ENCODE assay signal across 28 cellular contexts in genomic region chr10:97669561-97669960, GRCh38. TPM values are rescaled to one million over a fixed set of nuclear protein-coding genes. Genes with fewer than 3 reads are reported as not detected.
A peak's percentile ranks its signal among the peaks of the same experiment; 100 is the strongest.
DNase-seq lines count a peak whose midpoint lies in the region; ATAC-seq, FAIRE-seq and TF ChIP-seq lines count a peak whose summit lies in the region.
"Had no signal": no experiment of that assay in that cellular context is flagged by ENCODE, and none has a peak within 500 bp of the region (broad histone marks: within the 10 kb centered on the region; RNA-seq: fewer than 3 reads in every experiment).

No MANE protein-coding gene starts in this region.

- FAIRE-seq in HepG2 (lab: Jason Lieb, UNC), result no peak
- FAIRE-seq: A204.1, D721Med, GM12891, GM18507, H54 had no signal

- H3K9me3 Mint-ChIP-seq in stimulated activated effector memory CD8-positive, alpha-beta T cell treated with anti-CD3 and anti-CD28 coated beads, Interleukin-12 subunit alpha, Interleukin-12 subunit beta, amount 100 ng/mL, for 72 hours, result no peaks in the 10 kb centered on the region
- H3K9me3 Mint-ChIP-seq: CD14-positive monocyte; CD4-positive, alpha-beta T cell; CD8-positive, alpha-beta memory T cell; HFFc6 had no signal

- intact Hi-C loops in HepG2 (cut with micrococcal nuclease; ENCODE audit: unreplicated experiment), result no loop called here
- intact Hi-C loops in right lobe of liver (cut with DNase I), result no loop called here

- no peak for TF ChIP-seq RAD21 in HepG2 (CRISPR knock-in tag; IDR thresholded peaks at IDR 0.05)

- POLR2A ChIA-PET in HepG2 (lab: Yijun Ruan, JAX), result interaction anchor here (1.3 kb wide), 1 partner anchor 29 kb away, joined by 4 read pairs; the partner anchor contains the start of gene PI4K2A

- TF ChIP-seq POLR2A in HepG2 (IDR thresholded peaks at IDR 0.05; ENCODE audit: insufficient read depth in 1 of 2, low read depth in 2 of 2, low read length in 2 of 2) (no peak), right lobe of liver (IDR thresholded peaks at IDR 0.05) (no peak)

- H3K79me2 ChIP-seq in HepG2 (ENCODE audit: insufficient read depth, low read length), result no peaks in the 10 kb centered on the region

- DNase-seq in HepG2 (ENCODE audit: low spot score) (no peak), right lobe of liver (no peak), amniotic epithelial cell (ENCODE audit: low read depth) (peak; percentile 54), fibroblast of mammary gland (ENCODE audit: low read depth) (peak; percentile 56), Kasumi-1 (lab: John Stamatoyannopoulos, UW) (no peak)
- DNase-seq in stimulated activated effector memory CD8-positive, alpha-beta T cell treated with anti-CD3 and anti-CD28 coated beads, Interleukin-12 subunit alpha, Interleukin-12 subunit beta, amount 100 ng/mL, for 72 hours (ENCODE audit: low spot score in 2 of 2), result no peak
- DNase-seq: ACHN; AML-193; BE2C; CD4-positive, alpha-beta T cell; CD8-positive, alpha-beta memory T cell; DMS 273 treated with DMSO at 0.1 percent for 48 hours; DMS79; EL; GDM1; GOT3; HFFc6 had no signal

- H3K36me3 Mint-ChIP-seq in stimulated activated effector memory CD8-positive, alpha-beta T cell treated with anti-CD3 and anti-CD28 coated beads, Interleukin-12 subunit alpha, Interleukin-12 subunit beta, amount 100 ng/mL, for 72 hours, result peaks cover 78% of the 10 kb centered on the region

- H3K4me1 Mint-ChIP-seq in stimulated activated effector memory CD8-positive, alpha-beta T cell treated with anti-CD3 and anti-CD28 coated beads, Interleukin-12 subunit alpha, Interleukin-12 subunit beta, amount 100 ng/mL, for 72 hours, result no peaks in the 10 kb centered on the region

- peak; percentile 15; the same call in 1 of the 3 replicates for ATAC-seq in HepG2
- no peak for ATAC-seq in right lobe of liver
- no peak for ATAC-seq in stimulated activated effector memory CD8-positive, alpha-beta T cell treated with anti-CD3 and anti-CD28 coated beads, Interleukin-12 subunit alpha, Interleukin-12 subunit beta, amount 100 ng/mL, for 72 hours
- ATAC-seq in HG03571 (IDR thresholded peaks at IDR 0.05; ENCODE audit: unreplicated experiment), result no peak
- no peak for ATAC-seq in GM18867 (IDR thresholded peaks at IDR 0.05; ENCODE audit: unreplicated experiment)

- H4K20me1 ChIP-seq in HepG2 (ENCODE audit: insufficient read depth, low read length), result no peaks in the 10 kb centered on the region

- peak overlapping the region; percentile 5 for H3K27ac Mint-ChIP-seq in stimulated activated effector memory CD8-positive, alpha-beta T cell treated with anti-CD3 and anti-CD28 coated beads, Interleukin-12 subunit alpha, Interleukin-12 subunit beta, amount 100 ng/mL, for 72 hours
- H3K27ac Mint-ChIP-seq: CD4-positive, alpha-beta T cell; HFFc6 had no signal

- H3K36me3 ChIP-seq in HepG2 (replicated peaks in 1 of 2; ENCODE audit: control insufficient read depth in 1 of 2, insufficient read depth in 2 of 2, low read length in 2 of 2) (peaks cover 5 to 33% of the 10 kb centered on the region in 2 experiments), right lobe of liver (peaks cover 0 to 5% (median 2%) of the 10 kb centered on the region in 4 donors)

- H3K4me2 ChIP-seq in HepG2 (ENCODE audit: low read depth, low read length), result no peak overlapping the region
- H3K4me2 ChIP-seq: BLaER1 treated with 17β-estradiol and CSF1 and Interleukin-3, amounts not matched to agents 10 nM and 100 nM had no signal

- CTCF ChIA-PET in HepG2 (lab: Yijun Ruan, JAX; ENCODE audit: low intra/inter-chr PET ratio, low total read pairs), result no interaction called here

- in situ Hi-C loops in HepG2 (cut with HindIII; ENCODE audit: extremely low pct_ligation_motif_present, low pct_unique_long_range_greater_than_20kb), result no loop called here

- BruUV-seq in HepG2 (replicated peaks; lab: Mats Ljungman, UMichigan), result no TSS peak

- H3K4me3 Mint-ChIP-seq in stimulated activated effector memory CD8-positive, alpha-beta T cell treated with anti-CD3 and anti-CD28 coated beads, Interleukin-12 subunit alpha, Interleukin-12 subunit beta, amount 100 ng/mL, for 72 hours, result no peak overlapping the region
- H3K4me3 Mint-ChIP-seq: CD14-positive monocyte; CD4-positive, alpha-beta T cell; CD8-positive, alpha-beta memory T cell; HFFc6 had no signal

- H3K4me3 ChIP-seq in HepG2 (replicated peaks in 1 of 3; ENCODE audit: insufficient read depth in 1 of 3, low read depth in 2 of 3, low read length in 3 of 3), result no peak overlapping the region
- no peak overlapping the region for H3K4me3 ChIP-seq in right lobe of liver
- no peak overlapping the region for H3K4me3 ChIP-seq in fibroblast of mammary gland (ENCODE audit: control insufficient read depth, low read depth, low read length)
- H3K4me3 ChIP-seq: BLaER1 treated with 17β-estradiol and CSF1 and Interleukin-3, amounts not matched to agents 10 nM and 100 nM; HAP-1 had no signal

- no peaks in the 10 kb centered on the region for H3K9me3 ChIP-seq in HepG2 (ENCODE audit: low read length)
- H3K9me3 ChIP-seq in right lobe of liver, result no peaks in the 10 kb centered on the region
- H3K9me3 ChIP-seq: BE2C; BLaER1 treated with 17β-estradiol and CSF1 and Interleukin-3, amounts not matched to agents 10 nM and 100 nM; HAP-1 had no signal

- H2AFZ ChIP-seq in HepG2 (ENCODE audit: low read length), result no peak overlapping the region

- H3K27me3 ChIP-seq in HepG2 (ENCODE audit: control insufficient read depth in 1 of 2, insufficient read depth in 2 of 2, low read length in 2 of 2) (no peaks in the 10 kb centered on the region), right lobe of liver (no peaks in the 10 kb centered on the region)
- H3K27me3 ChIP-seq: BE2C; BLaER1 treated with 17β-estradiol and CSF1 and Interleukin-3, amounts not matched to agents 10 nM and 100 nM had no signal

- H3K27ac ChIP-seq in HepG2 (ENCODE audit: extremely low read length, insufficient read depth, low read length) (no peak overlapping the region), right lobe of liver (no peak overlapping the region)
- H3K27ac ChIP-seq: 22Rv1; BLaER1 treated with 17β-estradiol and CSF1 and Interleukin-3, amounts not matched to agents 10 nM and 100 nM had no signal

- H3K4me1 ChIP-seq in HepG2 (ENCODE audit: insufficient read depth, low read length), result peaks cover 18% of the 10 kb centered on the region
- peaks cover 0 to 24% (median 2%) of the 10 kb centered on the region in 4 donors for H3K4me1 ChIP-seq in right lobe of liver
- H3K4me1 ChIP-seq: HAP-1 had no signal

- no peak for TF ChIP-seq CTCF in HepG2 (CRISPR knock-in tag; IDR thresholded peaks at IDR 0.05)
- TF ChIP-seq CTCF in right lobe of liver (IDR thresholded peaks at IDR 0.05), result no peak
- no peak for TF ChIP-seq CTCF in fibroblast of mammary gland (conservative IDR thresholded peaks at IDR 0.05; ENCODE audit: control insufficient read depth, insufficient read depth, low read depth, low read length)

- WGBS in HepG2 (ENCODE audit: low lambda C conversion rate), result 68% methylated on average over 1 of the region's 1 CpG
- WGBS in right lobe of liver (ENCODE audit: insufficient coverage, low coverage, low lambda C conversion rate, missing lambda C conversion rate), result 60% methylated on average over 1 of the region's 1 CpG

- H3K9ac ChIP-seq in HepG2 (ENCODE audit: insufficient read depth, low read depth, low read length), result no peak overlapping the region
- H3K9ac ChIP-seq: BLaER1 treated with 17β-estradiol and CSF1 and Interleukin-3, amounts not matched to agents 10 nM and 100 nM had no signal

- TF ChIP-seq EP300 in HepG2 (IDR thresholded peaks at IDR 0.05; ENCODE audit: low read depth in 2 of 2, low read length in 2 of 2) (no peak), HepG2 (CRISPR knock-in tag; IDR thresholded peaks at IDR 0.05; ENCODE audit: borderline replicate concordance) (no peak)

RNA-seq across cellular contexts. Expression of gene AVPI1, which starts 17.5 kb away (rescaled TPM):
- total RNA-seq in HepG2 (2016; rRNA removed; fragmentation: Illumina TruSeq; extraction: Trizol), result 39.8 and 47.6 TPM in 2 replicates
- total RNA-seq in HepG2 (2016; cell fraction: cytosol; rRNA removed; fragmentation: Illumina TruSeq; extraction: Trizol; ENCODE audit: low read depth), result 17.3 and 23.9 TPM in 2 replicates
- total RNA-seq in HepG2 (2016; cell fraction: insoluble cytoplasmic fraction; rRNA removed; fragmentation: Illumina TruSeq; extraction: Trizol), result 40.9 and 48.9 TPM in 2 replicates
- total RNA-seq in HepG2 (2016; cell fraction: membrane; rRNA removed; fragmentation: Illumina TruSeq; extraction: Trizol), result 32.7 and 40.7 TPM in 2 replicates
- total RNA-seq in HepG2 (2016; cell fraction: nucleus; rRNA removed; fragmentation: Illumina TruSeq; extraction: Trizol), result 19.1 and 24.2 TPM in 2 replicates
- 60.6 and 61.2 TPM in 2 replicates for polyA plus RNA-seq in HepG2 (2011; rRNA removed)
- polyA plus RNA-seq in HepG2 (2011; cell fraction: cytosol; rRNA removed), result 46.9 and 72.0 TPM in 2 replicates
- 30.9 and 32.2 TPM in 2 replicates for polyA plus RNA-seq in HepG2 (2011; cell fraction: nucleus; rRNA removed)
- polyA plus RNA-seq in HepG2 (2012), result 17.8 and 27.6 TPM in 2 replicates
- 15.1 and 21.8 TPM in 2 replicates for polyA plus RNA-seq in HepG2 (2016; cell fraction: cytosol; fragmentation: Illumina TruSeq; extraction: Trizol; ENCODE audit: low read depth)
- 52.4 and 52.8 TPM in 2 replicates for polyA plus RNA-seq in HepG2 (2016; cell fraction: insoluble cytoplasmic fraction; fragmentation: Illumina TruSeq; extraction: Trizol; ENCODE audit: low read depth)
- polyA plus RNA-seq in HepG2 (2016; cell fraction: membrane; fragmentation: Illumina TruSeq; extraction: Trizol; ENCODE audit: low read depth), result 23.9 and 32.8 TPM in 2 replicates
- polyA plus RNA-seq in HepG2 (2016; cell fraction: nucleus; fragmentation: Illumina TruSeq; extraction: Trizol; ENCODE audit: insufficient read depth, low read depth), result 25.4 and 28.6 TPM in 2 replicates
- 68.6 and 143 TPM in 2 replicates for polyA minus RNA-seq in HepG2 (2011; rRNA and poly(A)+ RNA removed; ENCODE audit: low replicate concordance)
- polyA minus RNA-seq in HepG2 (2011; cell fraction: cytosol; rRNA and poly(A)+ RNA removed), result 32.1 and 32.4 TPM in 2 replicates
- 21.8 and 28.6 TPM in 2 replicates for polyA minus RNA-seq in HepG2 (2011; cell fraction: nucleus; rRNA and poly(A)+ RNA removed)
- 10 to 100 TPM; 10.3 to 27.0 (median 20.2) TPM for total RNA-seq in right lobe of liver

RNA-seq across cellular contexts. Expression of gene PI4K2A, which starts 29.1 kb away (rescaled TPM):
- total RNA-seq in HepG2 (2016; rRNA removed; fragmentation: Illumina TruSeq; extraction: Trizol) (14.3 and 16.6 TPM in 2 replicates), right lobe of liver (10 to 100 TPM in 3 of 6 experiments, 1 to 10 TPM in 3; 6.2 to 18.1 (median 11.4) TPM)
- total RNA-seq in HepG2 (2016; cell fraction: cytosol; rRNA removed; fragmentation: Illumina TruSeq; extraction: Trizol; ENCODE audit: low read depth), result 1.1 and 1.5 TPM in 2 replicates
- total RNA-seq in HepG2 (2016; cell fraction: insoluble cytoplasmic fraction; rRNA removed; fragmentation: Illumina TruSeq; extraction: Trizol), result 14.4 and 15.3 TPM in 2 replicates
- total RNA-seq in HepG2 (2016; cell fraction: membrane; rRNA removed; fragmentation: Illumina TruSeq; extraction: Trizol), result 5.3 and 5.4 TPM in 2 replicates
- total RNA-seq in HepG2 (2016; cell fraction: nucleus; rRNA removed; fragmentation: Illumina TruSeq; extraction: Trizol), result 7.8 and 8.3 TPM in 2 replicates
- 10.9 and 12.3 TPM in 2 replicates for polyA plus RNA-seq in HepG2 (2011; rRNA removed)
- 11.1 and 12.6 TPM in 2 replicates for polyA plus RNA-seq in HepG2 (2011; cell fraction: cytosol; rRNA removed)
- 7.2 and 8.1 TPM in 2 replicates for polyA plus RNA-seq in HepG2 (2011; cell fraction: nucleus; rRNA removed)
- polyA plus RNA-seq in HepG2 (2012), result 8.1 and 9.8 TPM in 2 replicates
- polyA plus RNA-seq in HepG2 (2016; cell fraction: cytosol; fragmentation: Illumina TruSeq; extraction: Trizol; ENCODE audit: low read depth), result 1.2 and 1.5 TPM in 2 replicates
- polyA plus RNA-seq in HepG2 (2016; cell fraction: insoluble cytoplasmic fraction; fragmentation: Illumina TruSeq; extraction: Trizol; ENCODE audit: low read depth), result 16.4 and 17.1 TPM in 2 replicates
- 3.5 and 4.3 TPM in 2 replicates for polyA plus RNA-seq in HepG2 (2016; cell fraction: membrane; fragmentation: Illumina TruSeq; extraction: Trizol; ENCODE audit: low read depth)
- 11.0 and 12.8 TPM in 2 replicates for polyA plus RNA-seq in HepG2 (2016; cell fraction: nucleus; fragmentation: Illumina TruSeq; extraction: Trizol; ENCODE audit: insufficient read depth, low read depth)
- polyA minus RNA-seq in HepG2 (2011; rRNA and poly(A)+ RNA removed; ENCODE audit: low replicate concordance), result 14.5 and 22.6 TPM in 2 replicates
- polyA minus RNA-seq in HepG2 (2011; cell fraction: cytosol; rRNA and poly(A)+ RNA removed), result 5.7 and 6.0 TPM in 2 replicates
- polyA minus RNA-seq in HepG2 (2011; cell fraction: nucleus; rRNA and poly(A)+ RNA removed), result 5.5 and 5.7 TPM in 2 replicates

RNA-seq across cellular contexts. Expression of gene MORN4, which starts 36.3 kb away (rescaled TPM):
- total RNA-seq in HepG2 (2016; rRNA removed; fragmentation: Illumina TruSeq; extraction: Trizol) (3.4 and 4.2 TPM in 2 replicates), right lobe of liver (1 to 10 TPM in 4 of 6 experiments, under 1 TPM in 2; 0.69 to 3.9 (median 1.6) TPM)
- 3.2 and 5.3 TPM in 2 replicates for total RNA-seq in HepG2 (2016; cell fraction: cytosol; rRNA removed; fragmentation: Illumina TruSeq; extraction: Trizol; ENCODE audit: low read depth)
- total RNA-seq in HepG2 (2016; cell fraction: insoluble cytoplasmic fraction; rRNA removed; fragmentation: Illumina TruSeq; extraction: Trizol), result 4.6 and 5.2 TPM in 2 replicates
- total RNA-seq in HepG2 (2016; cell fraction: membrane; rRNA removed; fragmentation: Illumina TruSeq; extraction: Trizol), result 6.1 and 6.3 TPM in 2 replicates
- total RNA-seq in HepG2 (2016; cell fraction: nucleus; rRNA removed; fragmentation: Illumina TruSeq; extraction: Trizol), result 1.6 and 3.0 TPM in 2 replicates
- polyA plus RNA-seq in HepG2 (2011; rRNA removed), result 9.1 and 10.8 TPM in 2 replicates
- polyA plus RNA-seq in HepG2 (2011; cell fraction: cytosol; rRNA removed), result 7.3 and 11.8 TPM in 2 replicates
- 4.4 and 5.7 TPM in 2 replicates for polyA plus RNA-seq in HepG2 (2011; cell fraction: nucleus; rRNA removed)
- polyA plus RNA-seq in HepG2 (2012), result 7.4 and 10.4 TPM in 2 replicates
- polyA plus RNA-seq in HepG2 (2016; cell fraction: cytosol; fragmentation: Illumina TruSeq; extraction: Trizol; ENCODE audit: low read depth), result 7.7 and 8.5 TPM in 2 replicates
- polyA plus RNA-seq in HepG2 (2016; cell fraction: insoluble cytoplasmic fraction; fragmentation: Illumina TruSeq; extraction: Trizol; ENCODE audit: low read depth), result 9.6 and 10.3 TPM in 2 replicates
- polyA plus RNA-seq in HepG2 (2016; cell fraction: membrane; fragmentation: Illumina TruSeq; extraction: Trizol; ENCODE audit: low read depth), result 9.0 and 9.4 TPM in 2 replicates
- polyA plus RNA-seq in HepG2 (2016; cell fraction: nucleus; fragmentation: Illumina TruSeq; extraction: Trizol; ENCODE audit: insufficient read depth, low read depth), result 7.8 and 8.8 TPM in 2 replicates
- polyA minus RNA-seq in HepG2 (2011; rRNA and poly(A)+ RNA removed; ENCODE audit: low replicate concordance), result 2.2 and 3.4 TPM in 2 replicates
- polyA minus RNA-seq in HepG2 (2011; cell fraction: cytosol; rRNA and poly(A)+ RNA removed), result 1.2 and 2.5 TPM in 2 replicates
- 2.9 and 3.7 TPM in 2 replicates for polyA minus RNA-seq in HepG2 (2011; cell fraction: nucleus; rRNA and poly(A)+ RNA removed)
- polyA plus RNA-seq: CD14-positive monocyte had no signal

RNA-seq across cellular contexts. Expression of gene MARVELD1, which starts 44.0 kb away (rescaled TPM):
- total RNA-seq in HepG2 (2016; rRNA removed; fragmentation: Illumina TruSeq; extraction: Trizol), result not detected in 2 replicates
- total RNA-seq in HepG2 (2016; cell fraction: cytosol; rRNA removed; fragmentation: Illumina TruSeq; extraction: Trizol; ENCODE audit: low read depth), result not detected in 2 replicates
- not detected in 2 replicates for total RNA-seq in HepG2 (2016; cell fraction: insoluble cytoplasmic fraction; rRNA removed; fragmentation: Illumina TruSeq; extraction: Trizol)
- total RNA-seq in HepG2 (2016; cell fraction: membrane; rRNA removed; fragmentation: Illumina TruSeq; extraction: Trizol), result not detected in 2 replicates
- not detected in 2 replicates for total RNA-seq in HepG2 (2016; cell fraction: nucleus; rRNA removed; fragmentation: Illumina TruSeq; extraction: Trizol)
- polyA plus RNA-seq in HepG2 (2011; rRNA removed), result 0.08 TPM in 1 of 2 replicates, not detected in the other
- polyA plus RNA-seq in HepG2 (2011; cell fraction: cytosol; rRNA removed), result 0.03 TPM in 1 of 2 replicates, not detected in the other
- polyA plus RNA-seq in HepG2 (2011; cell fraction: nucleus; rRNA removed), result 0.03 and 0.26 TPM in 2 replicates
- not detected in 2 replicates for polyA plus RNA-seq in HepG2 (2012)
- not detected in 2 replicates for polyA plus RNA-seq in HepG2 (2016; cell fraction: cytosol; fragmentation: Illumina TruSeq; extraction: Trizol; ENCODE audit: low read depth)
- polyA plus RNA-seq in HepG2 (2016; cell fraction: insoluble cytoplasmic fraction; fragmentation: Illumina TruSeq; extraction: Trizol; ENCODE audit: low read depth), result not detected in 2 replicates
- polyA plus RNA-seq in HepG2 (2016; cell fraction: membrane; fragmentation: Illumina TruSeq; extraction: Trizol; ENCODE audit: low read depth), result not detected in 2 replicates
- polyA plus RNA-seq in HepG2 (2016; cell fraction: nucleus; fragmentation: Illumina TruSeq; extraction: Trizol; ENCODE audit: insufficient read depth, low read depth), result not detected in 2 replicates
- polyA minus RNA-seq in HepG2 (2011; rRNA and poly(A)+ RNA removed; ENCODE audit: low replicate concordance), result 33.8 TPM in 1 of 2 replicates, not detected in the other
- polyA minus RNA-seq in HepG2 (2011; cell fraction: cytosol; rRNA and poly(A)+ RNA removed), result not detected in 2 replicates
- 0.13 TPM in 1 of 2 replicates, not detected in the other for polyA minus RNA-seq in HepG2 (2011; cell fraction: nucleus; rRNA and poly(A)+ RNA removed)
- total RNA-seq in right lobe of liver, result 1 to 10 TPM; 1.5 to 3.1 (median 2.3) TPM

Comparison
In these comparisons a context has a peak if more than half of its experiments do, and no peak if none do; other contexts are left out.
1. DNase-seq: peak in amniotic epithelial cell (single experiment) and fibroblast of mammary gland (single experiment); none in HepG2 (single experiment), right lobe of liver (0 of 3), stimulated activated effector memory CD8-positive, alpha-beta T cell treated with anti-CD3 and anti-CD28 coated beads, Interleukin-12 subunit alpha, Interleukin-12 subunit beta, amount 100 ng/mL, for 72 hours (0 of 2) and Kasumi-1 (0 of 2).